In genomic region chr9:37511715-37512010, GRCh38 we compare ENCODE assay signal across 20 cellular contexts.
"Had no signal": no experiment of that assay in that cellular context is flagged by ENCODE, and none has a peak within 500 bp of the region (broad histone marks: within the 10 kb centered on the region; RNA-seq: fewer than 3 reads in every experiment).

No MANE protein-coding gene starts in this region.

- H3K4me3 ChIP-seq: adrenal gland, breast epithelium, esophagus muscularis mucosa, gastroesophageal sphincter, heart right ventricle, left ventricle myocardium inferior, neural progenitor cell, pancreas, sigmoid colon, upper lobe of right lung had no signal

- H3K27ac ChIP-seq: adrenal gland, breast epithelium, esophagus muscularis mucosa, gastroesophageal sphincter, heart right ventricle, left ventricle myocardium inferior, neural progenitor cell, pancreas, sigmoid colon, upper lobe of right lung had no signal

- H3K27me3 ChIP-seq: adrenal gland, breast epithelium, esophagus muscularis mucosa, gastroesophageal sphincter, heart right ventricle, neural progenitor cell, pancreas, sigmoid colon, upper lobe of right lung had no signal

- H3K36me3 ChIP-seq: breast epithelium, neural progenitor cell, pancreas, upper lobe of right lung had no signal

- H3K4me1 ChIP-seq: adrenal gland, breast epithelium, esophagus muscularis mucosa, gastroesophageal sphincter, heart right ventricle, left ventricle myocardium inferior, neural progenitor cell, pancreas, sigmoid colon, upper lobe of right lung had no signal

- DNase-seq: activated CD4-positive, alpha-beta T cell treated with anti-CD3 and anti-CD28 coated beads, Interleukin-2, amount 50 U/mL, for 1 hour; activated CD4-positive, CD25-positive, alpha-beta regulatory T cell treated with anti-CD3 and anti-CD28 coated beads, Interleukin-2, amount 50 U/mL, for 72 hours; activated CD8-positive, alpha-beta memory T cell treated with anti-CD3 and anti-CD28 coated beads, Interleukin-2, amount 50 U/mL, for 48 hours; adrenal gland; cerebellar nuclear complex; effector CD4-positive, alpha-beta T cell; heart right ventricle; left ventricle myocardium inferior; mammary epithelial cell; midbrain; pancreas; sigmoid colon; stimulated activated CD4-positive, alpha-beta T cell treated with anti-CD3 and anti-CD28 coated beads, Interleukin-4, amount 100 ng/mL, for 24 hours; stimulated activated naive CD4-positive, alpha-beta T cell had no signal

- H3K9me3 ChIP-seq: adrenal gland, breast epithelium, esophagus muscularis mucosa, gastroesophageal sphincter, heart right ventricle, left ventricle myocardium inferior, pancreas, sigmoid colon, upper lobe of right lung had no signal

- ATAC-seq: gastroesophageal sphincter, upper lobe of right lung had no signal

- H3K9ac ChIP-seq: neural progenitor cell had no signal

- H3K4me3 Mint-ChIP-seq: neural progenitor cell had no signal

- H3K9me3 Mint-ChIP-seq: activated naive CD4-positive, alpha-beta T cell treated with anti-CD3 and anti-CD28 coated beads, Interleukin-2, amount 50 U/mL, for 72 hours; neural progenitor cell had no signal

- H3K27ac Mint-ChIP-seq: neural progenitor cell had no signal
